7 cellular contexts compared by ENCODE assay signal in genomic region chr18:46795945-46796344, GRCh38. TPM values are rescaled to one million over a fixed set of nuclear protein-coding genes. Genes with fewer than 3 reads are reported as not detected.
"Had no signal": no experiment of that assay in that cellular context is flagged by ENCODE, and none has a peak within 500 bp of the region (broad histone marks: within the 10 kb centered on the region; RNA-seq: fewer than 3 reads in every experiment).

No MANE protein-coding gene starts in this region.

RNA-seq across cellular contexts. Expression of gene ST8SIA5, which starts 39.1 kb away (rescaled TPM):
- total RNA-seq: activated CD4-positive, alpha-beta memory T cell treated with anti-CD3 and anti-CD28 coated beads, Interleukin-2, amount 10 ng/mL, durations not matched to agents 7 days and 5 days; activated CD4-positive, alpha-beta T cell treated with anti-CD3 and anti-CD28 coated beads for 36 hours; activated CD8-positive, alpha-beta T cell treated with anti-CD3 and anti-CD28 coated beads, Interleukin-2, amount 10 ng/mL, durations not matched to agents 7 days and 5 days; activated naive CD8-positive, alpha-beta T cell treated with anti-CD3 and anti-CD28 coated beads, Interleukin-2, amount 10 ng/mL, durations not matched to agents 7 days and 5 days; bronchial epithelial cell; cardiac muscle cell; T-helper 2 cell treated with Interferon-gamma antibody and Interleukin-4, amounts not matched to agents 100 ng/mL and 5 ng/mL, for 36 hours had no signal
